22 cellular contexts compared by ENCODE assay signal in the genomic region with DNA sequence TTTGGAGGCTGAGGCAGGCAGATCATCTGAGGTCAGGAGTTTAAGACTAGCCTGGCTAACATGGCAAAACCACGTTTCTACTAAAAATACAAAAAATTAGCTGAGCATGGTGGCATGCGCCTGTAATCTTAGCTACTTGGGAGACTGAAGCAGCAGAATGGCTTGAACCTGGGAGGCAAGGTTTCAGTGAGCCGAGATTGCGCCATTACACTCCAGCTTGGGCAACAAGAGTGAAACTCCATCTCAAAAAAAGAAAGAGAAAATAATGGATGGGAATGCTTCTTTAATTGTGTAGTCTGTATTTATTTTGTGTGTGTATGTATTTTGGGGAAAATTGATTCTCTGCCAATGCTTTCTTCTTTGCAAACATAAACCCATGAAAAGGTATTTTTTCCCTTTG. TPM values are rescaled to one million over a fixed set of nuclear protein-coding genes. Genes with fewer than 3 reads are reported as not detected.
DNase-seq lines count a peak whose midpoint lies in the region; FAIRE-seq and TF ChIP-seq lines count a peak whose summit lies in the region.
"Had no signal": no experiment of that assay in that cellular context is flagged by ENCODE, and none has a peak within 500 bp of the region (broad histone marks: within the 10 kb centered on the region; RNA-seq: fewer than 3 reads in every experiment).

No MANE protein-coding gene starts in this region.

- no peak for TF ChIP-seq POLR2A in breast epithelium (IDR thresholded peaks at IDR 0.05)

- no peak overlapping the region for H2BK120ac ChIP-seq in trophoblast cell (ENCODE audit: insufficient read depth, low read length, poor library complexity)

- H2BK12ac ChIP-seq in trophoblast cell (ENCODE audit: low read length) = no peak overlapping the region

- no peaks in the 10 kb centered on the region for H3K9me3 ChIP-seq in breast epithelium
- no peaks in the 10 kb centered on the region for H3K9me3 ChIP-seq in adipocyte (ENCODE audit: control insufficient read depth, low read length)
- no peaks in the 10 kb centered on the region for H3K9me3 ChIP-seq in trophoblast cell (ENCODE audit: insufficient read depth, low read depth, low read length)
- H3K9me3 ChIP-seq: SJSA1 had no signal

- no peak overlapping the region for H3K4me2 ChIP-seq in trophoblast cell (ENCODE audit: low read length)

- H4K8ac ChIP-seq in trophoblast cell (ENCODE audit: low read depth, low read length) = no peak overlapping the region

- no peak overlapping the region for H2AK5ac ChIP-seq in trophoblast cell (ENCODE audit: low read length)

- FAIRE-seq in GM19239 (lab: Jason Lieb, UNC) = no peak
- FAIRE-seq: G401.6, GM18507 had no signal

- H3K27ac ChIP-seq in breast epithelium (no peak overlapping the region), trophoblast cell (ENCODE audit: low read depth, low read length) (no peak overlapping the region)
- H3K27ac ChIP-seq: C4-2B, HL-60, SJSA1 had no signal

- WGBS in trophoblast cell (ENCODE audit: extremely low coverage, insufficient coverage, insufficient read length) = no CpG with 5 or more reads among the region's 4 CpGs

- no peak overlapping the region for H3K14ac ChIP-seq in trophoblast cell (ENCODE audit: low read length)

- H3K4me3 Mint-ChIP-seq in MCF 10A (ENCODE audit: unreplicated experiment) = no peak overlapping the region
- H3K4me3 Mint-ChIP-seq: CD8-positive, alpha-beta memory T cell had no signal

- H3K9ac ChIP-seq in adipocyte (ENCODE audit: low read length) = no peak overlapping the region
- H3K9ac ChIP-seq in trophoblast cell (ENCODE audit: low read length) = no peak overlapping the region

- no peaks in the 10 kb centered on the region for H3K27me3 Mint-ChIP-seq in MCF 10A (ENCODE audit: insufficient read depth, unreplicated experiment)

- DNase-seq in MCF 10A (ENCODE audit: unreplicated experiment) (peak; percentile 37), breast epithelium (ENCODE audit: low spot score in 2 of 2) (no peak), adipocyte (ENCODE audit: low read depth) (peak; percentile 51), fibroblast of pulmonary artery (ENCODE audit: low read depth) (peak; percentile 26), trophoblast cell (peak; percentile 11 to 61), Kasumi-1 (lab: John Stamatoyannopoulos, UW) (no peak), GM19239 (ENCODE audit: insufficient read length, low spot score) (no peak)
- no peak for DNase-seq in stimulated activated naive CD4-positive, alpha-beta T cell treated with Interleukin-2 at 50 U/mL for 16 hours (lab: John Stamatoyannopoulos, UW)
- DNase-seq: 8988T; AML-193; Calu3; CD8-positive, alpha-beta memory T cell; GOT3; NCI-H1694; NCI-H2081; NCI-H2171; NCI-H524 treated with DMSO at 0.1 percent for 48 hours had no signal

- H2AFZ ChIP-seq in trophoblast cell (ENCODE audit: insufficient read depth, low read length, poor library complexity) = no peak overlapping the region

- BruUV-seq in MCF 10A (replicated peaks; lab: Mats Ljungman, UMichigan) = no TSS peak

- H3K18ac ChIP-seq in trophoblast cell (ENCODE audit: low read length) = no peak overlapping the region

- no peak overlapping the region for H4K12ac ChIP-seq in trophoblast cell (ENCODE audit: low read depth, low read length)

- POLR2A ChIA-PET in MCF 10A (lab: Yijun Ruan, JAX) = interaction anchor here (1.4 kb wide), 1 partner anchor 12 kb away, joined by 6 read pairs; no protein-coding TSS in a partner anchor

- H3K79me2 ChIP-seq in trophoblast cell (ENCODE audit: control insufficient read depth, insufficient read depth, low read length, poor library complexity) = no peaks in the 10 kb centered on the region

- intact Hi-C loops in MCF 10A (cut with micrococcal nuclease) (no loop called here), breast epithelium (cut with DNase I; ENCODE audit: low total_unique reads) (loop anchor here (5.0 kb wide), 1 partner anchor 435 kb away; no protein-coding TSS in a partner anchor)

- TF ChIP-seq CTCF in MCF 10A (IDR thresholded peaks at IDR 0.05; ENCODE audit: unreplicated experiment) (no peak), breast epithelium (IDR thresholded peaks at IDR 0.05) (no peak), fibroblast of pulmonary artery (IDR thresholded peaks at IDR 0.05; ENCODE audit: low read length, missing control alignments) (no peak)

- no peaks in the 10 kb centered on the region for H3K27me3 ChIP-seq in breast epithelium
- no peaks in the 10 kb centered on the region for H3K27me3 ChIP-seq in adipocyte (replicated peaks; ENCODE audit: control insufficient read depth, insufficient read depth, low read length)
- no peaks in the 10 kb centered on the region for H3K27me3 ChIP-seq in trophoblast cell (ENCODE audit: insufficient read depth, low read length)
- H3K27me3 ChIP-seq: SJSA1 had no signal

- peaks cover 6% of the 10 kb centered on the region for H3K36me3 Mint-ChIP-seq in MCF 10A (ENCODE audit: insufficient read depth, unreplicated experiment)
- H3K36me3 Mint-ChIP-seq: CD8-positive, alpha-beta memory T cell had no signal

- H3K4me1 ChIP-seq in breast epithelium = no peaks in the 10 kb centered on the region
- peaks cover 25% of the 10 kb centered on the region for H3K4me1 ChIP-seq in adipocyte (ENCODE audit: control insufficient read depth, insufficient read depth, low read length)
- H3K4me1 ChIP-seq in trophoblast cell (ENCODE audit: control insufficient read depth in 1 of 2, insufficient read depth in 2 of 2, low read length in 2 of 2) = no peaks in the 10 kb centered on the region

- H4K91ac ChIP-seq in trophoblast cell (ENCODE audit: low read depth, low read length) = no peak overlapping the region

- H3K27ac Mint-ChIP-seq in MCF 10A (ENCODE audit: low read depth, unreplicated experiment) = no peak overlapping the region
- H3K27ac Mint-ChIP-seq: CD8-positive, alpha-beta memory T cell had no signal

- H3K9me3 Mint-ChIP-seq in MCF 10A (ENCODE audit: unreplicated experiment) = no peaks in the 10 kb centered on the region
- H3K9me3 Mint-ChIP-seq: CD8-positive, alpha-beta memory T cell had no signal

- no peak overlapping the region for H3K4ac ChIP-seq in trophoblast cell (ENCODE audit: low read depth, low read length)

- H2BK5ac ChIP-seq in trophoblast cell (ENCODE audit: low read depth, low read length, poor library complexity) = no peak overlapping the region

- no peaks in the 10 kb centered on the region for H3K79me1 ChIP-seq in trophoblast cell (ENCODE audit: low read length)

- H3K36me3 ChIP-seq in breast epithelium = no peaks in the 10 kb centered on the region
- no peaks in the 10 kb centered on the region for H3K36me3 ChIP-seq in adipocyte (ENCODE audit: control insufficient read depth, insufficient read depth, low read length, severe bottlenecking)
- H3K36me3 ChIP-seq in trophoblast cell (ENCODE audit: control insufficient read depth in 1 of 2, insufficient read depth in 2 of 2, low read length in 2 of 2) = no peaks in the 10 kb centered on the region

- no peak overlapping the region for H3K23ac ChIP-seq in trophoblast cell (ENCODE audit: low read length)

- H3K4me3 ChIP-seq in breast epithelium = no peak overlapping the region
- H3K4me3 ChIP-seq in adipocyte (ENCODE audit: low read length) = no peak overlapping the region
- H3K4me3 ChIP-seq in fibroblast of pulmonary artery (replicated peaks; ENCODE audit: low read depth, low read length) = no peak overlapping the region
- no peak overlapping the region for H3K4me3 ChIP-seq in trophoblast cell (ENCODE audit: low read depth, low read length)
- H3K4me3 ChIP-seq: SJSA1 had no signal

- peaks cover 16% of the 10 kb centered on the region for H3K4me1 Mint-ChIP-seq in MCF 10A (ENCODE audit: insufficient read depth, unreplicated experiment)
- H3K4me1 Mint-ChIP-seq: CD8-positive, alpha-beta memory T cell had no signal

- CTCF ChIA-PET in MCF 10A (lab: Yijun Ruan, JAX) = interaction anchor here (0.7 to 1.3 kb wide), 2 partner anchors 26 to 211 kb away, joined by 3 to 4 read pairs; no protein-coding TSS in a partner anchor

RNA-seq across cellular contexts. Expression of a gene that starts 32.5 kb away (rescaled TPM):
- total RNA-seq in MCF 10A (2022) = 65.0 and 66.7 TPM in 2 replicates
- 10 to 100 TPM; 20.3 to 58.7 (median 29.3) TPM for total RNA-seq in breast epithelium
- 3.1 TPM in 2 replicates for polyA plus RNA-seq in trophoblast cell (2013)

Comparison
In these comparisons a context has a peak if more than half of its experiments do, and no peak if none do; other contexts are left out.
1. DNase-seq: peak in MCF 10A (single experiment), adipocyte (single experiment), fibroblast of pulmonary artery (single experiment) and trophoblast cell (2 of 2); none in breast epithelium (0 of 2), stimulated activated naive CD4-positive, alpha-beta T cell treated with Interleukin-2 at 50 U/mL for 16 hours (single experiment), Kasumi-1 (0 of 2) and GM19239 (single experiment).